Comparison of ENCODE assay signal across 9 cellular contexts in genomic region chr14:38208825-38209562, GRCh38. TPM values are rescaled to one million over a fixed set of nuclear protein-coding genes. Genes with fewer than 3 reads are reported as not detected.
DNase-seq lines count a peak whose midpoint lies in the region; ATAC-seq lines count a peak whose summit lies in the region.
"Had no signal": no experiment of that assay in that cellular context is flagged by ENCODE, and none has a peak within 500 bp of the region (broad histone marks: within the 10 kb centered on the region; RNA-seq: fewer than 3 reads in every experiment).

No MANE protein-coding gene starts in this region.

- H3K9me3 ChIP-seq in iPS DF 6.9 (ENCODE audit: control insufficient read depth, insufficient read depth, low read length) (no peaks in the 10 kb centered on the region), skeletal muscle tissue (ENCODE audit: control insufficient read depth in 3 of 3, low read length in 3 of 3) (no peaks in the 10 kb centered on the region)

- peaks cover 60% of the 10 kb centered on the region for H3K27me3 ChIP-seq in iPS DF 6.9 (ENCODE audit: control insufficient read depth, insufficient read depth, low read length)
- H3K27me3 ChIP-seq in skeletal muscle tissue (ENCODE audit: control insufficient read depth in 3 of 3, insufficient read depth in 3 of 3, low read length in 3 of 3) = peaks cover 31 to 39% (median 36%) of the 10 kb centered on the region in 3 donors

- H3K27ac ChIP-seq in iPS DF 6.9 (ENCODE audit: low read length) = no peak overlapping the region
- H3K27ac ChIP-seq in skeletal muscle tissue (ENCODE audit: low read depth, low read length) = no peak overlapping the region
- H3K27ac ChIP-seq: BLaER1 treated with 17β-estradiol and CSF1 and Interleukin-3, amounts not matched to agents 10 nM and 100 nM had no signal

- WGBS in iPS DF 6.9 (ENCODE audit: insufficient coverage, insufficient read length) = no CpG with 5 or more reads among the region's 53 CpGs

- no peaks in the 10 kb centered on the region for H3K36me3 ChIP-seq in iPS DF 6.9 (ENCODE audit: control insufficient read depth, insufficient read depth, low read length)
- no peaks in the 10 kb centered on the region for H3K36me3 ChIP-seq in skeletal muscle tissue (ENCODE audit: control insufficient read depth in 3 of 3, insufficient read depth in 3 of 3, low read length in 3 of 3)
- H3K36me3 ChIP-seq: BLaER1 treated with 17β-estradiol and CSF1 and Interleukin-3, amounts not matched to agents 10 nM and 100 nM had no signal

- peak; percentile 6 for DNase-seq in NCI-H2227 (lab: John Stamatoyannopoulos, UW; ENCODE audit: unreplicated experiment)
- DNase-seq in NCI-H2227 treated with DMSO at 0.1 percent for 48 hours (lab: John Stamatoyannopoulos, UW) = no peak
- DNase-seq in iPS DF 6.9 (ENCODE audit: low read depth, low spot score) = no peak
- DNase-seq in medulla oblongata (ENCODE audit: extremely low spot score) = no peak

- H3K27me3 Mint-ChIP-seq in activated T-helper 17 cell treated with anti-CD3 and anti-CD28 coated beads, Interleukin-2, amount 50 U/mL, for 72 hours = peaks cover 52% of the 10 kb centered on the region
- peaks cover 40% of the 10 kb centered on the region for H3K27me3 Mint-ChIP-seq in stimulated activated memory B cell treated with anti-CD40 and anti-IgM and Interleukin-4, amounts not matched to agents 10 μg/mL and 1 μg/mL and 100 μg/mL, for 72 hours

- peak; percentile 23 for ATAC-seq in activated T-helper 17 cell treated with anti-CD3 and anti-CD28 coated beads, Interleukin-2, amount 50 U/mL, for 72 hours (replicated peaks)
- ATAC-seq in GM21367 (IDR thresholded peaks at IDR 0.05; ENCODE audit: unreplicated experiment) = no peak
- ATAC-seq in stimulated activated memory B cell treated with anti-CD40 and anti-IgM and Interleukin-4, amounts not matched to agents 10 μg/mL and 1 μg/mL and 100 μg/mL, for 72 hours = no peak

- H3K9ac ChIP-seq in skeletal muscle tissue (ENCODE audit: low read depth in 1 of 3, low read length in 3 of 3) = peak overlapping the region in 1 of 3 donors; percentile 50
- H3K9ac ChIP-seq: BLaER1 treated with 17β-estradiol and CSF1 and Interleukin-3, amounts not matched to agents 10 nM and 100 nM had no signal

- H3K4me1 ChIP-seq in iPS DF 6.9 (ENCODE audit: control insufficient read depth, insufficient read depth, low read length) = peaks cover 8% of the 10 kb centered on the region; the same call in 1 of the 2 replicates
- H3K4me1 ChIP-seq in skeletal muscle tissue (ENCODE audit: control insufficient read depth in 3 of 3, insufficient read depth in 3 of 3, low read length in 3 of 3) = peaks cover 29 to 39% (median 29%) of the 10 kb centered on the region in 3 donors
- H3K4me1 ChIP-seq: BLaER1 treated with 17β-estradiol and CSF1 and Interleukin-3, amounts not matched to agents 10 nM and 100 nM had no signal

- H3K4me1 Mint-ChIP-seq in activated T-helper 17 cell treated with anti-CD3 and anti-CD28 coated beads, Interleukin-2, amount 50 U/mL, for 72 hours = peaks cover 6% of the 10 kb centered on the region
- H3K4me1 Mint-ChIP-seq in stimulated activated memory B cell treated with anti-CD40 and anti-IgM and Interleukin-4, amounts not matched to agents 10 μg/mL and 1 μg/mL and 100 μg/mL, for 72 hours = no peaks in the 10 kb centered on the region

- no peak overlapping the region for H3K27ac Mint-ChIP-seq in activated T-helper 17 cell treated with anti-CD3 and anti-CD28 coated beads, Interleukin-2, amount 50 U/mL, for 72 hours
- no peak overlapping the region for H3K27ac Mint-ChIP-seq in stimulated activated memory B cell treated with anti-CD40 and anti-IgM and Interleukin-4, amounts not matched to agents 10 μg/mL and 1 μg/mL and 100 μg/mL, for 72 hours

- H3K4me3 Mint-ChIP-seq in activated T-helper 17 cell treated with anti-CD3 and anti-CD28 coated beads, Interleukin-2, amount 50 U/mL, for 72 hours = peak overlapping the region; percentile 62
- H3K4me3 Mint-ChIP-seq in stimulated activated memory B cell treated with anti-CD40 and anti-IgM and Interleukin-4, amounts not matched to agents 10 μg/mL and 1 μg/mL and 100 μg/mL, for 72 hours = no peak overlapping the region

- H3K9me3 Mint-ChIP-seq in activated T-helper 17 cell treated with anti-CD3 and anti-CD28 coated beads, Interleukin-2, amount 50 U/mL, for 72 hours = peaks cover 4% of the 10 kb centered on the region
- peaks cover 17% of the 10 kb centered on the region for H3K9me3 Mint-ChIP-seq in stimulated activated memory B cell treated with anti-CD40 and anti-IgM and Interleukin-4, amounts not matched to agents 10 μg/mL and 1 μg/mL and 100 μg/mL, for 72 hours

- peak overlapping the region; percentile 8; the same call in 1 of the 2 replicates for H3K4me3 ChIP-seq in iPS DF 6.9 (ENCODE audit: low read length)
- H3K4me3 ChIP-seq in skeletal muscle tissue (ENCODE audit: low read length in 3 of 3) = peak overlapping the region; percentile 54 to 76 (median 74)
- H3K4me3 ChIP-seq: BLaER1 treated with 17β-estradiol and CSF1 and Interleukin-3, amounts not matched to agents 10 nM and 100 nM had no signal

- peaks cover 11% of the 10 kb centered on the region for H3K36me3 Mint-ChIP-seq in activated T-helper 17 cell treated with anti-CD3 and anti-CD28 coated beads, Interleukin-2, amount 50 U/mL, for 72 hours (ENCODE audit: low read depth)
- no peaks in the 10 kb centered on the region for H3K36me3 Mint-ChIP-seq in stimulated activated memory B cell treated with anti-CD40 and anti-IgM and Interleukin-4, amounts not matched to agents 10 μg/mL and 1 μg/mL and 100 μg/mL, for 72 hours

RNA-seq across cellular contexts. Expression of gene SSTR1, which starts 1.3 kb away (rescaled TPM):
- not detected for total RNA-seq in activated T-helper 17 cell treated with anti-CD3 and anti-CD28 coated beads, Interleukin-2, amount 50 U/mL, for 72 hours
- under 0.01 TPM for total RNA-seq in skeletal muscle tissue

RNA-seq across cellular contexts. Expression of gene CLEC14A, which starts 46.9 kb away (rescaled TPM):
- total RNA-seq in activated T-helper 17 cell treated with anti-CD3 and anti-CD28 coated beads, Interleukin-2, amount 50 U/mL, for 72 hours = not detected
- 25.1 TPM for total RNA-seq in skeletal muscle tissue

Comparison
In these comparisons a context has a peak if more than half of its experiments do, and no peak if none do; other contexts are left out.
1. RNA of gene CLEC14A, which starts 46.9 kb away (total RNA-seq): 25.1 TPM in skeletal muscle tissue (single experiment); not detected in activated T-helper 17 cell treated with anti-CD3 and anti-CD28 coated beads, Interleukin-2, amount 50 U/mL, for 72 hours; every median in the first group is over 10 times any median in the second.